Comparison of ENCODE assay signal across 1 cellular context in genomic region chr22:50595189-50595588, GRCh38.
TF ChIP-seq lines count a peak whose summit lies in the region.

No MANE protein-coding gene starts in this region.

TF ChIP-seq in SK-N-SH treated with all-trans-retinoic acid at 6 μM for 48 hours, 23 proteins besides CTCF, POLR2A, EP300 and RAD21 (continued from another document):
- TF ChIP-seq BACH2 (CRISPR knock-in tag; IDR thresholded peaks at IDR 0.05; ENCODE audit: borderline replicate concordance): no peak
